ENCODE assay signal across 1 cellular context in the genomic region with DNA sequence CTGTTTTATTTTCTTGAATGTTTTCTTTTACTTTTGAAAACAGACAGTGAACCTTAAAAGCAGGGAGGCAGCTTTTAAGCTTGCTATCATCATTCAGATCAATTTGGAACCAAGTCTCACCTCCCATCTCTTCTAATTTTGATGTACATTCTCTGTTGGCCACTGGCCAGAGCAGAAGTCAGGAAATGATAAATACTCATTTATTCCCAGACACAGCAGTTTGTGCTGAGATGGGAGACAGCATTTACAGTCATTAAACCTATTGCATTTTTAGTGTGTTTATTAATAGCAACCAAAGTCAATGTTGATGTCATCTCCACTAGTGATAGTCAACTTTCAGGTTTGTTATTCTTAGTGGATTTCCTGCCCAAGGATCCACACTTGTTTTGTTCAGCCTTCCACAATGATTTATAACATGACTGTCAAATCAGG.
TF ChIP-seq lines count a peak whose summit lies in the region.

No MANE protein-coding gene starts in this region.

TF ChIP-seq in IMR-90, 13 proteins besides CTCF, POLR2A, EP300 and RAD21 (continued from another document):
- no peak for TF ChIP-seq SMC3 (IDR thresholded peaks at IDR 0.05; ENCODE audit: low read depth, low read length)
- no peak for TF ChIP-seq ELK1 (IDR thresholded peaks at IDR 0.05; ENCODE audit: borderline replicate concordance, low read depth, low read length)
- no peak for TF ChIP-seq FOS (IDR thresholded peaks at IDR 0.05; ENCODE audit: low read depth, low read length)
- TF ChIP-seq, protein P1, sequence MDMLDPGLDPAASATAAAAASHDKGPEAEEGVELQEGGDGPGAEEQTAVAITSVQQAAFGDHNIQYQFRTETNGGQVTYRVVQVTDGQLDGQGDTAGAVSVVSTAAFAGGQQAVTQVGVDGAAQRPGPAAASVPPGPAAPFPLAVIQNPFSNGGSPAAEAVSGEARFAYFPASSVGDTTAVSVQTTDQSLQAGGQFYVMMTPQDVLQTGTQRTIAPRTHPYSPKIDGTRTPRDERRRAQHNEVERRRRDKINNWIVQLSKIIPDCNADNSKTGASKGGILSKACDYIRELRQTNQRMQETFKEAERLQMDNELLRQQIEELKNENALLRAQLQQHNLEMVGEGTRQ (IDR thresholded peaks at IDR 0.05; ENCODE audit: low read depth, low read length) = no peak
